17 cellular contexts compared by ENCODE assay signal in the genomic region with DNA sequence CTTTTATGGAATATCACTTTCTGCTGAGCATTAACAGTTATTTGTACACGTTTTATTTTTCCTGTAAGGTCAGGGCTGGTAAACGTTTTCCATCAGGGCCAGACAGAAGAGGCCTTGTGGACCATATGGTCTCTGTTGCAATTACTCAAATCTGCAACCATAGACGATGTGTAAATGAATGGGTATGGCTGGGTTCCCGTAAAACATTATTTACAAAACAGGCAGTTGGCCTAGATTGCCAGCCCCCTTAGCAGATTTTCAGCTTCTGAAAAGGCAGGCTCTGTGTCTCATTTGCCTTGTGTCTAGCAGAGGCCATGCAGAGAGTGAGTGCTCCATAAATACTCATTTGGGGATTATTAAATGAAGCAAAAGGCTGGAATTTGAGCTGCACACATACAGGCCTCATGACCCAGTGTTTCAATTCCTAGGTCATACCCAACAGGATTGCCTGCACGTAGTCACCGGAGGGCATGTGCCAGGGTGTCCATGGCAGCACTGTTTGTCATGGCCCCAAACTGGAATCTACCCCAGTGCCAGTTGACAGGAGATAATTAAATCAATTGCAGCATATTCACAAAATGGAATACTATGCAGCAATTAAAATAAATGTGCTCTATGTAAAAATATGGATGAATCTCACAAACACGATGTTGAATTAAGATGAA.
"Had no signal": no experiment of that assay in that cellular context is flagged by ENCODE, and none has a peak within 500 bp of the region (broad histone marks: within the 10 kb centered on the region; RNA-seq: fewer than 3 reads in every experiment).

No MANE protein-coding gene starts in this region.

- H3K4me3 Mint-ChIP-seq: activated T-cell treated with anti-CD3 and anti-CD28 coated beads, Interleukin-2, amount 50 U/mL, for 72 hours; effector memory CD8-positive, alpha-beta T cell; nephron progenitor cell had no signal

- H3K27ac ChIP-seq: esophagus squamous epithelium, tibial artery had no signal

- H3K36me3 Mint-ChIP-seq: activated naive CD4-positive, alpha-beta T cell treated with anti-CD3 and anti-CD28 coated beads, Interleukin-2, amount 50 U/mL, for 72 hours had no signal

- H3K4me1 ChIP-seq: esophagus squamous epithelium, tibial artery had no signal

- ATAC-seq: activated naive CD4-positive, alpha-beta T cell treated with anti-CD3 and anti-CD28 coated beads, Interleukin-2, amount 50 U/mL, for 72 hours; activated T-cell treated with anti-CD3 and anti-CD28 coated beads, Interleukin-2, amount 50 U/mL, for 72 hours; effector memory CD8-positive, alpha-beta T cell; left lobe of liver; stimulated activated naive CD8-positive, alpha-beta T cell treated with anti-CD3 and anti-CD28 coated beads, Interleukin-15, Interleukin-2, amounts not matched to agents 100 U/mL and 50 U/mL, for 24 hours had no signal

- DNase-seq: activated CD4-positive, alpha-beta T cell treated with anti-CD3 and anti-CD28 coated beads, Interleukin-2, amount 50 U/mL, for 4 hours; activated gamma-delta T cell; activated T-cell treated with anti-CD3 and anti-CD28 coated beads, Interleukin-2, amount 50 U/mL, for 72 hours; effector memory CD8-positive, alpha-beta T cell; esophagus squamous epithelium; hypothalamus; nephron progenitor cell; nucleus accumbens; posterior cingulate gyrus; retina; stimulated activated CD4-positive, alpha-beta T cell treated with anti-CD3 and anti-CD28 coated beads, Interleukin-2, amount 100 ng/mL, for 24 hours; stimulated activated naive CD8-positive, alpha-beta T cell treated with anti-CD3 and anti-CD28 coated beads, Interleukin-15, Interleukin-2, amounts not matched to agents 100 U/mL and 50 U/mL, for 24 hours; substantia nigra; T-helper 2 cell; tibial artery had no signal

- H3K4me3 ChIP-seq: esophagus squamous epithelium, tibial artery had no signal

- H3K9me3 Mint-ChIP-seq: activated naive CD4-positive, alpha-beta T cell treated with anti-CD3 and anti-CD28 coated beads, Interleukin-2, amount 50 U/mL, for 72 hours; activated T-cell treated with anti-CD3 and anti-CD28 coated beads, Interleukin-2, amount 50 U/mL, for 72 hours; effector memory CD8-positive, alpha-beta T cell; nephron progenitor cell had no signal

- H3K27ac Mint-ChIP-seq: activated T-cell treated with anti-CD3 and anti-CD28 coated beads, Interleukin-2, amount 50 U/mL, for 72 hours; nephron progenitor cell had no signal

- H3K27me3 ChIP-seq: esophagus squamous epithelium, tibial artery had no signal

- H3K9me3 ChIP-seq: esophagus squamous epithelium, tibial artery had no signal
